Comparison of ENCODE assay signal across 1 cellular context in genomic region chr16:81795193-81795592, GRCh38.
TF ChIP-seq lines count a peak whose summit lies in the region.

No MANE protein-coding gene starts in this region.

TF ChIP-seq in H1, 55 proteins besides CTCF, POLR2A, EP300 and RAD21:
- TF ChIP-seq KDM1A (IDR thresholded peaks at IDR 0.05; ENCODE audit: borderline replicate concordance, low read length) (peak; percentile 34; the same call in 1 of the 2 replicates), RXRA (IDR thresholded peaks at IDR 0.05; ENCODE audit: insufficient read depth, low read depth, low read length) (no peak)
